ENCODE assay signal across 8 cellular contexts in the genomic region with DNA sequence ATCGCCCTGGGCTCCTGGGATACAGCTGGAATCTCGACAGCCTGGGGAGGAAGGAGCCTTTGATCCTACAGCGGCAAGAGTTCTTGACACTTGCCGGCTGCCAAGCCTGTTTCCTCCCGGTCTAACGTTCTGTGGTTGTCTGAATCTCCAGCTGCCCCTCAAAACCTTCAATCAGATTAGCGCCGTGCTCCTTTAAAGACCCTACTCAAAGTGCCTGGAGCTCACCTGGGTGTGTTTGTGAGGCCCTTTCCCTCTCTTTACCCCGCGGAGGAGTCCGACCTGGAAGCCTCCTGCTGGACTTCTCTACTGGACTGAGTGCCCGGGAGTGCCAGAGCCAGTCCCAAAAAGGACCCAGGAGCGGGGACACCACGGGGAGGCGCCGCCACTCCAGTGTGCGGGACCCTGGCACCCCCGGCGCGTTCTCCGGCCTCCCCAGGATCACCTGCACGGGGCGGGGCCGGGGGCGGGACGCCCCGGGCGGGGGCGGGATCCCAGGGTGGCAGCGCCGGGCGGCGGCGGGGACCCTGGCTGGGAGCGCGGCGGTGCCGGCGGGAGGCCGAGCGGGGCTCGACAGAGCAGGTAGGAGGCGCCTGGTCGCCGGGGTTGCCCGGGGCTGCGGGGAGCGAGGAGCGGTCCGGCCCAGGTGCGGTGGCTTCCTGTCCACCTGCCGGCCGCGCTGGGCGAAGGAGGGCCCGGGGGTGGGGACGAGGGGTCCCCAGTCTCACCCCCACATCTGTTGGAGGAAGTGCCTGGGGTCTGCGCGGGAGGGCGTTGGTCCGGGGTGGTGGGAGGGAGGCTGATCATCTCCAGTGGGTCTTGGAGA. TPM values are rescaled to one million over a fixed set of nuclear protein-coding genes. Genes with fewer than 3 reads are reported as not detected.
DNase-seq lines count a peak whose midpoint lies in the region; ATAC-seq and TF ChIP-seq lines count a peak whose summit lies in the region.

A gene with protein sequence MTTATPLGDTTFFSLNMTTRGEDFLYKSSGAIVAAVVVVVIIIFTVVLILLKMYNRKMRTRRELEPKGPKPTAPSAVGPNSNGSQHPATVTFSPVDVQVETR (plus strand): TSS at position 497 of the 823 bp plus-strand sequence. CDS start 39,344 bp downstream, outside the sequence.

- H3K9me3 ChIP-seq in MM.1S (replicated peaks; ENCODE audit: insufficient read depth, low read length), result no peaks in the 10 kb centered on the region
- no peaks in the 10 kb centered on the region for H3K9me3 ChIP-seq in prostate gland

- H3K9ac ChIP-seq in MM.1S (ENCODE audit: low read length), result peak within 1 kb of the TSS; percentile 46; the same call in 1 of the 2 replicates

- H3K27me3 ChIP-seq in MM.1S (replicated peaks; ENCODE audit: insufficient read depth, low read length) (no peaks in the 10 kb centered on the region), prostate gland (replicated peaks; ENCODE audit: insufficient read depth) (no peaks in the 10 kb centered on the region)

- TF ChIP-seq CTCF in MM.1S (IDR thresholded peaks at IDR 0.05; ENCODE audit: low read length), result peak; percentile 11; the same call in 1 of the 2 replicates
- peak in 1 of 4 experiments; percentile 33 for TF ChIP-seq CTCF in prostate gland (IDR thresholded peaks at IDR 0.05)

- H3K36me3 Mint-ChIP-seq in activated CD4-positive, alpha-beta memory T cell treated with anti-CD3 and anti-CD28 coated beads, Interleukin-2, amount 10 ng/mL, durations not matched to agents 7 days and 5 days (ENCODE audit: low read depth), result no peaks in the 10 kb centered on the region

- peak within 1 kb of the TSS; percentile 5 for H3K4me3 Mint-ChIP-seq in activated CD4-positive, alpha-beta memory T cell treated with anti-CD3 and anti-CD28 coated beads, Interleukin-2, amount 10 ng/mL, durations not matched to agents 7 days and 5 days

- no peak for TF ChIP-seq POLR2A in prostate gland (IDR thresholded peaks at IDR 0.05)

- no peaks in the 10 kb centered on the region for H4K20me1 ChIP-seq in MM.1S (ENCODE audit: insufficient read depth, low read length)

- DNase-seq in MM.1S, result peak; percentile 32
- peak; percentile 37 for DNase-seq in activated CD4-positive, alpha-beta memory T cell treated with anti-CD3 and anti-CD28 coated beads, Interleukin-2, amount 10 ng/mL, durations not matched to agents 7 days and 5 days
- DNase-seq in prostate gland (ENCODE audit: low spot score), result peak; percentile 56
- no peak for DNase-seq in NCI-H2081 treated with DMSO at 0.1 percent for 48 hours (lab: John Stamatoyannopoulos, UW)
- no peak for DNase-seq in AG08395 (ENCODE audit: low spot score)

- ATAC-seq in esophagus mucosa (peak; percentile 46), HG03342 (IDR thresholded peaks at IDR 0.05; ENCODE audit: unreplicated experiment) (no peak), GM19395 (IDR thresholded peaks at IDR 0.05; ENCODE audit: unreplicated experiment) (no peak)

- H3K9me3 Mint-ChIP-seq in activated CD4-positive, alpha-beta memory T cell treated with anti-CD3 and anti-CD28 coated beads, Interleukin-2, amount 10 ng/mL, durations not matched to agents 7 days and 5 days, result no peaks in the 10 kb centered on the region

- no peaks in the 10 kb centered on the region for H3K79me2 ChIP-seq in MM.1S (ENCODE audit: low read length)

- H3K27ac ChIP-seq in MM.1S (ENCODE audit: low read length) (no peak within 1 kb of the TSS), prostate gland (peak within 1 kb of the TSS; percentile 65 to 70)

- H3K27ac Mint-ChIP-seq in activated CD4-positive, alpha-beta memory T cell treated with anti-CD3 and anti-CD28 coated beads, Interleukin-2, amount 10 ng/mL, durations not matched to agents 7 days and 5 days, result no peak within 1 kb of the TSS

- H3K27me3 Mint-ChIP-seq in activated CD4-positive, alpha-beta memory T cell treated with anti-CD3 and anti-CD28 coated beads, Interleukin-2, amount 10 ng/mL, durations not matched to agents 7 days and 5 days, result peaks cover 31% of the 10 kb centered on the region

- no peaks in the 10 kb centered on the region for H3K9me2 ChIP-seq in MM.1S (replicated peaks; ENCODE audit: insufficient read depth, low read length)

- H3K4me2 ChIP-seq in MM.1S (ENCODE audit: low read depth, low read length), result peak within 1 kb of the TSS; percentile 83

- peak within 1 kb of the TSS; percentile 47 for H2AFZ ChIP-seq in MM.1S (ENCODE audit: low read length)

- CTCF ChIA-PET in activated CD4-positive, alpha-beta memory T cell treated with anti-CD3 and anti-CD28 coated beads, Interleukin-2, amount 10 ng/mL, durations not matched to agents 7 days and 5 days (lab: Charles Lee), result interaction anchor here (1.1 to 1.3 kb wide), 2 partner anchors 8 to 31 kb away, joined by 3 to 4 read pairs; no protein-coding TSS in a partner anchor

- peaks cover 10% of the 10 kb centered on the region for H3K4me1 Mint-ChIP-seq in activated CD4-positive, alpha-beta memory T cell treated with anti-CD3 and anti-CD28 coated beads, Interleukin-2, amount 10 ng/mL, durations not matched to agents 7 days and 5 days

- 3% methylated on average over 18 of the region's 61 CpGs for WGBS in prostate gland

- peak within 1 kb of the TSS; percentile 63 for H3K4me3 ChIP-seq in MM.1S (ENCODE audit: low read length)
- peak within 1 kb of the TSS; percentile 38 to 47 for H3K4me3 ChIP-seq in prostate gland

- H3K36me3 ChIP-seq in MM.1S (replicated peaks; ENCODE audit: insufficient read depth, low read length) (no peaks in the 10 kb centered on the region), prostate gland (no peaks in the 10 kb centered on the region)

- POLR2A ChIA-PET in activated CD4-positive, alpha-beta memory T cell treated with anti-CD3 and anti-CD28 coated beads, Interleukin-2, amount 10 ng/mL, durations not matched to agents 7 days and 5 days (lab: Charles Lee), result interaction anchor here (1.0 kb wide), 1 partner anchor 143 kb away, joined by 4 read pairs; a partner anchor contains a TSS

- intact Hi-C loops in prostate gland (cut with DNase I), result no loop called here

- H3K4me1 ChIP-seq in MM.1S (ENCODE audit: low read length), result peaks cover 26% of the 10 kb centered on the region
- no peaks in the 10 kb centered on the region for H3K4me1 ChIP-seq in prostate gland (replicated peaks)

- H3F3A ChIP-seq in MM.1S (ENCODE audit: insufficient read depth, low read length), result no peaks in the 10 kb centered on the region; the same call in 1 of the 2 replicates

RNA-seq across cellular contexts. Expression of the gene that starts here (rescaled TPM):
- not detected for total RNA-seq in activated CD4-positive, alpha-beta memory T cell treated with anti-CD3 and anti-CD28 coated beads, Interleukin-2, amount 10 ng/mL, durations not matched to agents 7 days and 5 days
- total RNA-seq in esophagus mucosa (0.16 TPM), prostate gland (1 to 10 TPM; 2.0 to 7.7 TPM)

Comparison
In these comparisons a context has a peak if more than half of its experiments do, and no peak if none do; other contexts are left out.
1. Peak in DNase-seq in activated CD4-positive, alpha-beta memory T cell treated with anti-CD3 and anti-CD28 coated beads, Interleukin-2, amount 10 ng/mL, durations not matched to agents 7 days and 5 days; RNA of the gene not detected or under 1 TPM.
2. Peak in ATAC-seq in esophagus mucosa; RNA of the gene not detected or under 1 TPM.
3. DNase-seq: peak in MM.1S (single experiment) and prostate gland (single experiment); none in NCI-H2081 treated with DMSO at 0.1 percent for 48 hours (single experiment) and AG08395 (single experiment).